ENCODE assay signal across 15 cellular contexts in the genomic region with DNA sequence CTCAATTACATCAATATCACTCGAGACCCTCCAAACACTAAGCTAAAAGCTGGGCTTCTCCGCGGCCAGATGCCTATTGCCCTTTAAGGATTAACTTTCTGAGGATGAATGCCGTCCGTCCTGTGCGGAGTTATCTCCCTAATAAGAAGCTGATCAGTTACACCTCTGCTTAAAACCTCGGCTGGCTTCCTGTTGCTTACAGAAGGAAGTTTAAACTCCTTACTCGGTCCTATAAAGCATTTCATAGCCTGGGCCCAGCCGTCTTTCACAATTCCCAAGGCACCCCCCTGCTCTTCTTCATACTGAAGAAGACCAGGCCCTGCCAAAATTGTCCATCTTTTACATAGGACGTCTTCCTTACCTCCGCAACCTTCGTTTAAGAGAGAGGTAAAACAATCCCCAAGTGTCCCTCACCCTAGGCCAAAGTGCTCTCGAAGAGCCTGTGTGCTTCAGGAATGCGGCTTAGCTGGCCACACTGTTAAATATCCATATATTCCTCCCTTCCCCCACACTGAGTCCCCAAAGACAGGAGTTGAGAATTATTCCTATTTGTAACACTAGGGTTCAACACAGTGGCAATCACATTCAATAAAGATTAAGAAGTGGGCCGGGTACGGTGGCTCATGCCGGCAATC.
"Had no signal": no experiment of that assay in that cellular context is flagged by ENCODE, and none has a peak within 500 bp of the region (broad histone marks: within the 10 kb centered on the region; RNA-seq: fewer than 3 reads in every experiment).

No MANE protein-coding gene starts in this region.

- H3K4me3 Mint-ChIP-seq: activated CD8-positive, alpha-beta memory T cell treated with anti-CD3 and anti-CD28 coated beads, Interleukin-2, amount 10 ng/mL, durations not matched to agents 7 days and 5 days; activated naive CD8-positive, alpha-beta T cell treated with anti-CD3 and anti-CD28 coated beads for 36 hours; activated T-cell treated with anti-CD3 and anti-CD28 coated beads, Interleukin-2, amount 50 U/mL, for 24 hours; nephron; T-helper 17 cell had no signal

- H3K9me3 Mint-ChIP-seq: activated naive CD8-positive, alpha-beta T cell treated with anti-CD3 and anti-CD28 coated beads for 36 hours; nephron had no signal

- H3K36me3 Mint-ChIP-seq: activated CD8-positive, alpha-beta memory T cell treated with anti-CD3 and anti-CD28 coated beads, Interleukin-2, amount 10 ng/mL, durations not matched to agents 7 days and 5 days; activated naive CD8-positive, alpha-beta T cell treated with anti-CD3 and anti-CD28 coated beads for 36 hours had no signal

- H3K27ac Mint-ChIP-seq: activated CD8-positive, alpha-beta memory T cell treated with anti-CD3 and anti-CD28 coated beads, Interleukin-2, amount 10 ng/mL, durations not matched to agents 7 days and 5 days; activated naive CD8-positive, alpha-beta T cell treated with anti-CD3 and anti-CD28 coated beads for 36 hours; activated T-cell treated with anti-CD3 and anti-CD28 coated beads, Interleukin-2, amount 50 U/mL, for 24 hours; nephron; T-helper 17 cell had no signal

- H3K4me3 ChIP-seq: ovary, suprapubic skin had no signal

- H3K27me3 Mint-ChIP-seq: activated CD8-positive, alpha-beta memory T cell treated with anti-CD3 and anti-CD28 coated beads, Interleukin-2, amount 10 ng/mL, durations not matched to agents 7 days and 5 days had no signal

- H3K27ac ChIP-seq: foreskin keratinocyte, ovary, suprapubic skin had no signal

- H3K36me3 ChIP-seq: ovary, suprapubic skin had no signal

- H3K9me3 ChIP-seq: ovary, suprapubic skin had no signal

- H3K27me3 ChIP-seq: foreskin keratinocyte, ovary, suprapubic skin had no signal

- ATAC-seq: activated CD4-positive, CD25-positive, alpha-beta regulatory T cell treated with anti-CD3 and anti-CD28 coated beads, Interleukin-2, amount 50 U/mL, for 24 hours; activated CD8-positive, alpha-beta memory T cell treated with anti-CD3 and anti-CD28 coated beads, Interleukin-2, amount 10 ng/mL, durations not matched to agents 7 days and 5 days; T-helper 17 cell had no signal

- H3K4me1 Mint-ChIP-seq: activated CD8-positive, alpha-beta memory T cell treated with anti-CD3 and anti-CD28 coated beads, Interleukin-2, amount 10 ng/mL, durations not matched to agents 7 days and 5 days; activated naive CD8-positive, alpha-beta T cell treated with anti-CD3 and anti-CD28 coated beads for 36 hours; T-helper 17 cell had no signal

- DNase-seq: activated CD4-positive, alpha-beta T cell treated with anti-CD3 and anti-CD28 coated beads, Interleukin-2, amount 50 U/mL, for 4 hours; activated CD8-positive, alpha-beta memory T cell treated with anti-CD3 and anti-CD28 coated beads, Interleukin-2, amount 10 ng/mL, durations not matched to agents 7 days and 5 days; activated gamma-delta T cell; activated naive CD8-positive, alpha-beta T cell treated with anti-CD3 and anti-CD28 coated beads for 36 hours; activated T-cell treated with anti-CD3 and anti-CD28 coated beads, Interleukin-2, amount 50 U/mL, for 24 hours; anterior cingulate cortex; kidney glomerular epithelial cell; ovary; stimulated activated CD4-positive, alpha-beta T cell treated with anti-CD3 and anti-CD28 coated beads, Interleukin-2, amount 100 ng/mL, for 48 hours; stimulated activated naive CD4-positive, alpha-beta T cell treated with Interleukin-2 at 50 U/mL for 16 hours; T-helper 17 cell had no signal
